Comparison of ENCODE assay signal across 19 cellular contexts in genomic region chrX:109660756-109661155, GRCh38. TPM values are rescaled to one million over a fixed set of nuclear protein-coding genes. Genes with fewer than 3 reads are reported as not detected.
A peak's percentile ranks its signal among the peaks of the same experiment; 100 is the strongest.
DNase-seq lines count a peak whose midpoint lies in the region; FAIRE-seq and TF ChIP-seq lines count a peak whose summit lies in the region.
"Had no signal": no experiment of that assay in that cellular context is flagged by ENCODE, and none has a peak within 500 bp of the region (broad histone marks: within the 10 kb centered on the region; RNA-seq: fewer than 3 reads in every experiment).

No MANE protein-coding gene starts in this region.

- no peak for TF ChIP-seq CTCF in cardiac fibroblast (IDR thresholded peaks at IDR 0.05; ENCODE audit: low read depth, low read length)
- no peak for TF ChIP-seq CTCF in osteocyte (IDR thresholded peaks at IDR 0.05)
- TF ChIP-seq CTCF in WERI-Rb-1 (IDR thresholded peaks at IDR 0.05; ENCODE audit: low read depth, low read length), result no peak
- TF ChIP-seq CTCF in neural progenitor cell (IDR thresholded peaks at IDR 0.05), result no peak

- no peaks in the 10 kb centered on the region for H3K9me3 ChIP-seq in WERI-Rb-1 (ENCODE audit: severe bottlenecking)
- no peaks in the 10 kb centered on the region for H3K9me3 ChIP-seq in neural progenitor cell (ENCODE audit: low read depth)

- H3K4me3 Mint-ChIP-seq in osteocyte (ENCODE audit: unreplicated experiment), result peak overlapping the region; percentile 19
- H3K4me3 Mint-ChIP-seq in neural progenitor cell, result no peak overlapping the region
- H3K4me3 Mint-ChIP-seq: CD8-positive, alpha-beta T cell; H9 had no signal

- H3K9me3 Mint-ChIP-seq in osteocyte (ENCODE audit: unreplicated experiment), result no peaks in the 10 kb centered on the region
- no peaks in the 10 kb centered on the region for H3K9me3 Mint-ChIP-seq in neural progenitor cell
- H3K9me3 Mint-ChIP-seq: H9 had no signal

- H3K27ac ChIP-seq in WERI-Rb-1 (no peak overlapping the region), neural progenitor cell (no peak overlapping the region)
- H3K27ac ChIP-seq: KMS-11 had no signal

- H3K4me2 ChIP-seq in neural progenitor cell, result no peak overlapping the region
- H3K4me2 ChIP-seq: BLaER1 treated with 17β-estradiol and CSF1 and Interleukin-3, amounts not matched to agents 10 nM and 100 nM; KMS-11 had no signal

- H4K20me1 ChIP-seq in neural progenitor cell (ENCODE audit: low read depth), result no peaks in the 10 kb centered on the region

- H3K27ac Mint-ChIP-seq in osteocyte (ENCODE audit: unreplicated experiment) (peak overlapping the region; percentile 85), neural progenitor cell (no peak overlapping the region)
- H3K27ac Mint-ChIP-seq: CD8-positive, alpha-beta T cell; H9 had no signal

- no peak overlapping the region for H3K9ac ChIP-seq in neural progenitor cell
- H3K9ac ChIP-seq: BLaER1 treated with 17β-estradiol and CSF1 and Interleukin-3, amounts not matched to agents 10 nM and 100 nM; KMS-11 had no signal

- no peaks in the 10 kb centered on the region for H3K79me2 ChIP-seq in neural progenitor cell (ENCODE audit: low read depth)

- H3K4me3 ChIP-seq in cardiac fibroblast (replicated peaks in 1 of 2; ENCODE audit: low read depth in 2 of 2, low read length in 2 of 2) (no peak overlapping the region), WERI-Rb-1 (ENCODE audit: low read depth, low read length) (no peak overlapping the region), neural progenitor cell (no peak overlapping the region)
- H3K4me3 ChIP-seq: BLaER1 treated with 17β-estradiol and CSF1 and Interleukin-3, amounts not matched to agents 10 nM and 100 nM; GM12878 had no signal

- H3K4me1 ChIP-seq in neural progenitor cell, result no peaks in the 10 kb centered on the region

- no peaks in the 10 kb centered on the region for H3F3A ChIP-seq in neural progenitor cell (ENCODE audit: low read depth)

- peak; percentile 78 for FAIRE-seq in GM19239 (lab: Jason Lieb, UNC)

- no peaks in the 10 kb centered on the region for H3K27me3 Mint-ChIP-seq in osteocyte (ENCODE audit: unreplicated experiment)
- H3K27me3 Mint-ChIP-seq in neural progenitor cell (ENCODE audit: insufficient read depth, low read depth), result no peaks in the 10 kb centered on the region

- peaks cover 19% of the 10 kb centered on the region for H3K4me1 Mint-ChIP-seq in osteocyte (ENCODE audit: unreplicated experiment)
- H3K4me1 Mint-ChIP-seq in neural progenitor cell, result no peaks in the 10 kb centered on the region
- H3K4me1 Mint-ChIP-seq: H9 had no signal

- H3K36me3 ChIP-seq in WERI-Rb-1, result no peaks in the 10 kb centered on the region
- H3K36me3 ChIP-seq in neural progenitor cell, result no peaks in the 10 kb centered on the region

- H2AFZ ChIP-seq in neural progenitor cell (replicated peaks), result no peak overlapping the region

- DNase-seq in GM19239 (ENCODE audit: insufficient read length, low spot score), result no peak
- DNase-seq in NCI-H526 (lab: John Stamatoyannopoulos, UW), result peak; percentile 63 to 74
- peak; percentile 5 to 32 for DNase-seq in cardiac fibroblast (ENCODE audit: low read depth in 2 of 2)
- DNase-seq in osteocyte (ENCODE audit: extremely low spot score, unreplicated experiment), result no peak
- no peak for DNase-seq in WERI-Rb-1
- DNase-seq in neural progenitor cell (ENCODE audit: low spot score), result no peak
- no peak for DNase-seq in SIG-M5 (lab: John Stamatoyannopoulos, UW)
- DNase-seq: Calu3; CD8-positive, alpha-beta T cell; EL; H9; NCI-H1436; NCI-H1930; NCI-H82; RPMI8226; SHP77 treated with DMSO at 0.1 percent for 48 hours had no signal

- no peaks in the 10 kb centered on the region for H3K27me3 ChIP-seq in WERI-Rb-1 (ENCODE audit: insufficient read depth, low read depth, severe bottlenecking)
- no peaks in the 10 kb centered on the region for H3K27me3 ChIP-seq in neural progenitor cell

- H3K36me3 Mint-ChIP-seq in osteocyte (ENCODE audit: unreplicated experiment), result peaks cover 48% of the 10 kb centered on the region
- peaks cover 56% of the 10 kb centered on the region for H3K36me3 Mint-ChIP-seq in neural progenitor cell

RNA-seq across cellular contexts. Expression of gene KCNE5, which starts 35.8 kb away (rescaled TPM):
- total RNA-seq in osteocyte, result 0.24 and 0.70 TPM in 2 replicates
- 1.3 and 1.6 TPM in 2 replicates for total RNA-seq in neural progenitor cell (ENCODE audit: low replicate concordance)
- total RNA-seq: CD8-positive, alpha-beta T cell had no signal

Comparison
In these comparisons a context has a peak if more than half of its experiments do, and no peak if none do; other contexts are left out.
1. DNase-seq: peak in NCI-H526 (2 of 2) and cardiac fibroblast (2 of 2); none in GM19239 (single experiment), osteocyte (single experiment), WERI-Rb-1 (single experiment), neural progenitor cell (single experiment) and SIG-M5 (single experiment).